In the genomic region with DNA sequence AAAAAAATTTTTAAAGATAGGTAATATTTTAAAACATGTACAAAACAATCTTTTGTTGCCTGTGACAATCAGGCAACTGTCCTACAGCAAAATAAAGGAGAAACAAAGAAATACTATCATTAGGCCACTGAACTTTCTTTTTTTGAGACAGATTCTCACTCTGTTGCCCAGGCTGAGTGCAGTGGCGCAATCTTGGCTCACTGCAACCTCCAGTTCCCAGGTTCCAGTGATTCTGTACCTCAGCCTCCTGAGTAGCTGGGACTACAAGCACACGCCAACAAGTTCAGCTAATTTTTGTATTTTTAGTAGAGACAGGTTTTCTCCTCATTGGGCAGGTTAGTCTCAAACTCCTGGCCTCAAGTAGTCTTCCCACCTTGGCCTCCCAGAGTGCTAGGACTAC, we compare ENCODE assay signal across 1 cellular context.
TF ChIP-seq lines count a peak whose summit lies in the region.

No MANE protein-coding gene starts in this region.

TF ChIP-seq in GM23338, 12 proteins besides CTCF, POLR2A, EP300 and RAD21 (continued from another document):
- TF ChIP-seq, protein P1, sequence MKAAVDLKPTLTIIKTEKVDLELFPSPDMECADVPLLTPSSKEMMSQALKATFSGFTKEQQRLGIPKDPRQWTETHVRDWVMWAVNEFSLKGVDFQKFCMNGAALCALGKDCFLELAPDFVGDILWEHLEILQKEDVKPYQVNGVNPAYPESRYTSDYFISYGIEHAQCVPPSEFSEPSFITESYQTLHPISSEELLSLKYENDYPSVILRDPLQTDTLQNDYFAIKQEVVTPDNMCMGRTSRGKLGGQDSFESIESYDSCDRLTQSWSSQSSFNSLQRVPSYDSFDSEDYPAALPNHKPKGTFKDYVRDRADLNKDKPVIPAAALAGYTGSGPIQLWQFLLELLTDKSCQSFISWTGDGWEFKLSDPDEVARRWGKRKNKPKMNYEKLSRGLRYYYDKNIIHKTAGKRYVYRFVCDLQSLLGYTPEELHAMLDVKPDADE (IDR thresholded peaks at IDR 0.05): no peak
